In genomic region chr17:46789610-46790009, GRCh38 we compare ENCODE assay signal across 33 cellular contexts. TPM values are rescaled to one million over a fixed set of nuclear protein-coding genes. Genes with fewer than 3 reads are reported as not detected.
"Had no signal": no experiment of that assay in that cellular context is flagged by ENCODE, and none has a peak within 500 bp of the region (broad histone marks: within the 10 kb centered on the region; RNA-seq: fewer than 3 reads in every experiment).

No MANE protein-coding gene starts in this region.

- H3K4me3 ChIP-seq: adrenal gland, body of pancreas, breast epithelium had no signal

- H3K27me3 ChIP-seq: body of pancreas, breast epithelium had no signal

- H3K36me3 ChIP-seq: adrenal gland, brain microvascular endothelial cell, breast epithelium had no signal

- FAIRE-seq: astrocyte, TTC549 had no signal

- H3K4me1 ChIP-seq: adrenal gland, breast epithelium had no signal

- DNase-seq: activated B cell treated with CpG ODN at 0.5 μM for 24 hours; activated CD4-positive, alpha-beta memory T cell treated with anti-CD3 and anti-CD28 coated beads for 36 hours; activated CD4-positive, alpha-beta T cell treated with anti-CD3 and anti-CD28 coated beads for 4 hours; activated CD4-positive, alpha-beta T cell treated with anti-CD3 and anti-CD28 coated beads, Interleukin-2, amount 10 ng/mL, durations not matched to agents 24 days and 14 days; activated CD4-positive, alpha-beta T cell treated with anti-CD3 and anti-CD28 coated beads, Interleukin-2, amount 50 U/mL, for 1 hour; activated CD4-positive, alpha-beta T cell treated with anti-CD3 and anti-CD28 coated beads, Interleukin-2, amount 50 U/mL, for 4 hours; activated CD4-positive, CD25-positive, alpha-beta regulatory T cell treated with anti-CD3 and anti-CD28 coated beads, Interleukin-2, amount 50 U/mL, for 72 hours; activated CD8-positive, alpha-beta memory T cell treated with anti-CD3 and anti-CD28 coated beads, Interleukin-2, amount 50 U/mL, for 4 hours; activated CD8-positive, alpha-beta T cell treated with anti-CD3 and anti-CD28 coated beads for 36 hours; activated effector memory CD4-positive, alpha-beta T cell treated with anti-CD3 and anti-CD28 coated beads, Interleukin-2, amount 50 U/mL, for 16 hours; activated gamma-delta T cell treated with Interleukin-2 at 50 U/mL for 16 hours; activated naive CD4-positive, alpha-beta T cell; activated naive CD4-positive, alpha-beta T cell treated with anti-CD3 and anti-CD28 coated beads for 36 hours; activated naive CD4-positive, alpha-beta T cell treated with anti-CD3 and anti-CD28 coated beads, Interleukin-2, amount 50 U/mL, for 16 hours; activated naive CD8-positive, alpha-beta T cell treated with anti-CD3 and anti-CD28 coated beads for 36 hours; activated T-cell treated with anti-CD3 and anti-CD28 coated beads for 4 hours; activated T-cell treated with anti-CD3 and anti-CD28 coated beads, Interleukin-2, amount 50 U/mL, for 1 hour; activated T-cell treated with anti-CD3 and anti-CD28 coated beads, Interleukin-2, amount 50 U/mL, for 4 hours; activated T-cell treated with anti-CD3 and anti-CD28 coated beads, Interleukin-2, amount 50 U/mL, for 72 hours; adrenal gland; amniotic stem cell; aorta; body of pancreas; brain microvascular endothelial cell; central memory CD4-positive, alpha-beta T cell; T-helper 1 cell; T-helper 2 cell; T-helper 9 cell had no signal

- H3K27ac ChIP-seq: adrenal gland, body of pancreas, brain microvascular endothelial cell, breast epithelium had no signal

- ATAC-seq: activated CD8-positive, alpha-beta T cell treated with anti-CD3 and anti-CD28 coated beads for 36 hours; activated naive CD4-positive, alpha-beta T cell treated with anti-CD3 and anti-CD28 coated beads, Interleukin-2, amount 50 U/mL, for 72 hours; activated T-cell treated with anti-CD3 and anti-CD28 coated beads, Interleukin-2, amount 50 U/mL, for 4 hours; activated T-cell treated with anti-CD3 and anti-CD28 coated beads, Interleukin-2, amount 50 U/mL, for 72 hours; activated T-helper 17 cell treated with anti-CD3 and anti-CD28 coated beads, Interleukin-2, amount 50 U/mL, for 72 hours; body of pancreas had no signal

- H3K9me3 ChIP-seq: adrenal gland, body of pancreas had no signal

RNA-seq across cellular contexts. Expression of gene WNT3, which starts 28.9 kb away (rescaled TPM):
- total RNA-seq: activated naive CD4-positive, alpha-beta T cell treated with anti-CD3 and anti-CD28 coated beads for 36 hours had no signal
